1 cellular context compared by ENCODE assay signal in the genomic region with DNA sequence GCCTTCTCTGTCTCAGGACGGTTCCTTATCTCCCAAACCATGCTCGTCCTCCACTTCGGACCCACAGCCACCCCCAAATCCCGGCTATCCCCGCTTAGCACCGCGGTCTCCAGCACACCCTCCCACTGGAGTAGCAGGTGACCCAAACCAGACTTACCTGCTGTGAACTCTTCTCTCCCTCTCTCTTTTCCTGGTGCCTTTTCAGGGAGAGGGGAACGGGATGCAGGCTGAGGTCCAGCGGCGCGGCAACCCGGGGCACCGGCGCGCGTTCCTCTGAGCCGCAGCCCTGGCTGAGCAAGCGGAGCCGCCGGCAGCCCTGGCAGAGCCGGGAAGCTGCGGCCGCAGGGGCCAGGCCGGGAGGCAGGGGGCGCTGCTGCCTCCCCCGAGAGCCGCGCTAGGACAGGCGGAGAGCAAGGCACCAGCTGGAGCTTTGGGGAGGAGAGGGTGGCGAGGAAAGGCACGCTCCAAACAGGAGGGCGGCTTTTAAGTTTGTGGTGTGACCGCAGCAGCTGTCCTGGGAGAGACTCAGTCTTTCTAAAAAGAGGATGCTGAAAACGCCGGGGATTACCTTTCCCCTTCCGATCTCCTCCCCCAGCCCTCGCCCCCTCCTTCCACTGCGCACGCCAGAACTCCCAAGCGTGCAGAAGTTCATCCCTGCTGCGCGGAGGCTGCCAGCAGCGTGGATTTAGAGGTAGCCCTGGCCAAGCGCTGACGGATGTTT.
A peak's percentile ranks its signal among the peaks of the same experiment; 100 is the strongest.
TF ChIP-seq lines count a peak whose summit lies in the region.

A gene (minus strand): TSS at position 536 of the 721 bp plus-strand sequence. CDS start 65,165 bp downstream, outside the sequence.

TF ChIP-seq in HepG2, 621 proteins besides CTCF, POLR2A, EP300 and RAD21 (continued from another document and continues in another):
- TF ChIP-seq KDM6A (CRISPR knock-in tag; IDR thresholded peaks at IDR 0.05; ENCODE audit: low read depth) (no peak), MYNN (CRISPR knock-in tag; IDR thresholded peaks at IDR 0.05; ENCODE audit: low read depth) (no peak), ZNF12 (CRISPR knock-in tag; IDR thresholded peaks at IDR 0.05) (no peak), SRSF1 (optimal IDR thresholded peaks at IDR 0.05; ENCODE audit: low read depth, low read length) (no peak), PPARG (CRISPR knock-in tag; conservative IDR thresholded peaks at IDR 0.05) (no peak), KDM3A (CRISPR knock-in tag; IDR thresholded peaks at IDR 0.05; ENCODE audit: low read depth) (no peak), ZBTB42 (CRISPR knock-in tag; IDR thresholded peaks at IDR 0.05) (no peak), FOXK2 (IDR thresholded peaks at IDR 0.05) (no peak), CREM (IDR thresholded peaks at IDR 0.05) (no peak), CREM (CRISPR knock-in tag; IDR thresholded peaks at IDR 0.05) (no peak), ZMYM2 (CRISPR knock-in tag; IDR thresholded peaks at IDR 0.05) (no peak), HOXA7 (CRISPR knock-in tag; IDR thresholded peaks at IDR 0.05) (no peak), ISL2 (CRISPR knock-in tag; IDR thresholded peaks at IDR 0.05) (no peak), ZNF850 (CRISPR knock-in tag; conservative IDR thresholded peaks at IDR 0.05) (no peak), ZNF20 (CRISPR knock-in tag; IDR thresholded peaks at IDR 0.05) (no peak), ZNF496 (CRISPR knock-in tag; IDR thresholded peaks at IDR 0.05; ENCODE audit: insufficient replicate concordance) (no peak), RFXANK (CRISPR knock-in tag; IDR thresholded peaks at IDR 0.05) (no peak), DMAP1 (CRISPR knock-in tag; IDR thresholded peaks at IDR 0.05) (no peak), MIER2 (CRISPR knock-in tag; IDR thresholded peaks at IDR 0.05) (no peak), MEF2D (CRISPR knock-in tag; IDR thresholded peaks at IDR 0.05) (no peak), ZNF605 (CRISPR knock-in tag; IDR thresholded peaks at IDR 0.05) (no peak), CENPT (CRISPR knock-in tag; IDR thresholded peaks at IDR 0.05; ENCODE audit: low read depth) (no peak), ZNF296 (CRISPR knock-in tag; conservative IDR thresholded peaks at IDR 0.05) (no peak), ZFX (CRISPR knock-in tag; IDR thresholded peaks at IDR 0.05; ENCODE audit: low read depth) (no peak), IRX3 (CRISPR knock-in tag; IDR thresholded peaks at IDR 0.05; ENCODE audit: borderline replicate concordance, low read depth) (no peak), HNRNPLL (IDR thresholded peaks at IDR 0.05; ENCODE audit: low read depth, low read length, poor library complexity, severe bottlenecking) (peak; percentile 20), BCL6 (CRISPR knock-in tag; IDR thresholded peaks at IDR 0.05) (0 out of 2 replicates have a peak, but pooled peaks have one; percentile 8), KLF12 (CRISPR knock-in tag; IDR thresholded peaks at IDR 0.05; ENCODE audit: borderline replicate concordance) (no peak), FOXA1 (IDR thresholded peaks at IDR 0.05) (no peak), FOXA1 (CRISPR knock-in tag; IDR thresholded peaks at IDR 0.05) (no peak), IKZF1 (IDR thresholded peaks at IDR 0.05) (no peak), SP4 (CRISPR knock-in tag; IDR thresholded peaks at IDR 0.05) (no peak), ZNF83 (CRISPR knock-in tag; IDR thresholded peaks at IDR 0.05; ENCODE audit: borderline replicate concordance) (no peak), ZKSCAN5 (CRISPR knock-in tag; IDR thresholded peaks at IDR 0.05) (no peak)
- TF ChIP-seq, protein P1, sequence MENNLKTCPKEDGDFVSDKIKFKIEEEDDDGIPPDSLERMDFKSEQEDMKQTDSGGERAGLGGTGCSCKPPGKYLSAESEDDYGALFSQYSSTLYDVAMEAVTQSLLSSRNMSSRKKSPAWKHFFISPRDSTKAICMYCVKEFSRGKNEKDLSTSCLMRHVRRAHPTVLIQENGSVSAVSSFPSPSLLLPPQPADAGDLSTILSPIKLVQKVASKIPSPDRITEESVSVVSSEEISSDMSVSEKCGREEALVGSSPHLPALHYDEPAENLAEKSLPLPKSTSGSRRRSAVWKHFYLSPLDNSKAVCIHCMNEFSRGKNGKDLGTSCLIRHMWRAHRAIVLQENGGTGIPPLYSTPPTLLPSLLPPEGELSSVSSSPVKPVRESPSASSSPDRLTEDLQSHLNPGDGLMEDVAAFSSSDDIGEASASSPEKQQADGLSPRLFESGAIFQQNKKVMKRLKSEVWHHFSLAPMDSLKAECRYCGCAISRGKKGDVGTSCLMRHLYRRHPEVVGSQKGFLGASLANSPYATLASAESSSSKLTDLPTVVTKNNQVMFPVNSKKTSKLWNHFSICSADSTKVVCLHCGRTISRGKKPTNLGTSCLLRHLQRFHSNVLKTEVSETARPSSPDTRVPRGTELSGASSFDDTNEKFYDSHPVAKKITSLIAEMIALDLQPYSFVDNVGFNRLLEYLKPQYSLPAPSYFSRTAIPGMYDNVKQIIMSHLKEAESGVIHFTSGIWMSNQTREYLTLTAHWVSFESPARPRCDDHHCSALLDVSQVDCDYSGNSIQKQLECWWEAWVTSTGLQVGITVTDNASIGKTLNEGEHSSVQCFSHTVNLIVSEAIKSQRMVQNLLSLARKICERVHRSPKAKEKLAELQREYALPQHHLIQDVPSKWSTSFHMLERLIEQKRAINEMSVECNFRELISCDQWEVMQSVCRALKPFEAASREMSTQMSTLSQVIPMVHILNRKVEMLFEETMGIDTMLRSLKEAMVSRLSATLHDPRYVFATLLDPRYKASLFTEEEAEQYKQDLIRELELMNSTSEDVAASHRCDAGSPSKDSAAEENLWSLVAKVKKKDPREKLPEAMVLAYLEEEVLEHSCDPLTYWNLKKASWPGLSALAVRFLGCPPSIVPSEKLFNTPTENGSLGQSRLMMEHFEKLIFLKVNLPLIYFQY (CRISPR knock-in tag; IDR thresholded peaks at IDR 0.05; ENCODE audit: borderline replicate concordance), result no peak
- TF ChIP-seq, protein P2, sequence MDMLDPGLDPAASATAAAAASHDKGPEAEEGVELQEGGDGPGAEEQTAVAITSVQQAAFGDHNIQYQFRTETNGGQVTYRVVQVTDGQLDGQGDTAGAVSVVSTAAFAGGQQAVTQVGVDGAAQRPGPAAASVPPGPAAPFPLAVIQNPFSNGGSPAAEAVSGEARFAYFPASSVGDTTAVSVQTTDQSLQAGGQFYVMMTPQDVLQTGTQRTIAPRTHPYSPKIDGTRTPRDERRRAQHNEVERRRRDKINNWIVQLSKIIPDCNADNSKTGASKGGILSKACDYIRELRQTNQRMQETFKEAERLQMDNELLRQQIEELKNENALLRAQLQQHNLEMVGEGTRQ (IDR thresholded peaks at IDR 0.05; ENCODE audit: low read depth, low read length), result no peak
- TF ChIP-seq, protein P2 (CRISPR knock-in tag; IDR thresholded peaks at IDR 0.05; ENCODE audit: borderline replicate concordance), result no peak
- TF ChIP-seq, protein P3, sequence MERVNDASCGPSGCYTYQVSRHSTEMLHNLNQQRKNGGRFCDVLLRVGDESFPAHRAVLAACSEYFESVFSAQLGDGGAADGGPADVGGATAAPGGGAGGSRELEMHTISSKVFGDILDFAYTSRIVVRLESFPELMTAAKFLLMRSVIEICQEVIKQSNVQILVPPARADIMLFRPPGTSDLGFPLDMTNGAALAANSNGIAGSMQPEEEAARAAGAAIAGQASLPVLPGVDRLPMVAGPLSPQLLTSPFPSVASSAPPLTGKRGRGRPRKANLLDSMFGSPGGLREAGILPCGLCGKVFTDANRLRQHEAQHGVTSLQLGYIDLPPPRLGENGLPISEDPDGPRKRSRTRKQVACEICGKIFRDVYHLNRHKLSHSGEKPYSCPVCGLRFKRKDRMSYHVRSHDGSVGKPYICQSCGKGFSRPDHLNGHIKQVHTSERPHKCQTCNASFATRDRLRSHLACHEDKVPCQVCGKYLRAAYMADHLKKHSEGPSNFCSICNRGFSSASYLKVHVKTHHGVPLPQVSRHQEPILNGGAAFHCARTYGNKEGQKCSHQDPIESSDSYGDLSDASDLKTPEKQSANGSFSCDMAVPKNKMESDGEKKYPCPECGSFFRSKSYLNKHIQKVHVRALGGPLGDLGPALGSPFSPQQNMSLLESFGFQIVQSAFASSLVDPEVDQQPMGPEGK (CRISPR knock-in tag; IDR thresholded peaks at IDR 0.05), result peak; percentile 27; the same call in 1 of the 2 replicates
- TF ChIP-seq, protein P4, sequence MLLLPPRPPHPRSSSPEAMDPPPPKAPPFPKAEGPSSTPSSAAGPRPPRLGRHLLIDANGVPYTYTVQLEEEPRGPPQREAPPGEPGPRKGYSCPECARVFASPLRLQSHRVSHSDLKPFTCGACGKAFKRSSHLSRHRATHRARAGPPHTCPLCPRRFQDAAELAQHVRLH (CRISPR knock-in tag; IDR thresholded peaks at IDR 0.05; ENCODE audit: borderline replicate concordance, low read depth), result no peak
- TF ChIP-seq, protein P5, sequence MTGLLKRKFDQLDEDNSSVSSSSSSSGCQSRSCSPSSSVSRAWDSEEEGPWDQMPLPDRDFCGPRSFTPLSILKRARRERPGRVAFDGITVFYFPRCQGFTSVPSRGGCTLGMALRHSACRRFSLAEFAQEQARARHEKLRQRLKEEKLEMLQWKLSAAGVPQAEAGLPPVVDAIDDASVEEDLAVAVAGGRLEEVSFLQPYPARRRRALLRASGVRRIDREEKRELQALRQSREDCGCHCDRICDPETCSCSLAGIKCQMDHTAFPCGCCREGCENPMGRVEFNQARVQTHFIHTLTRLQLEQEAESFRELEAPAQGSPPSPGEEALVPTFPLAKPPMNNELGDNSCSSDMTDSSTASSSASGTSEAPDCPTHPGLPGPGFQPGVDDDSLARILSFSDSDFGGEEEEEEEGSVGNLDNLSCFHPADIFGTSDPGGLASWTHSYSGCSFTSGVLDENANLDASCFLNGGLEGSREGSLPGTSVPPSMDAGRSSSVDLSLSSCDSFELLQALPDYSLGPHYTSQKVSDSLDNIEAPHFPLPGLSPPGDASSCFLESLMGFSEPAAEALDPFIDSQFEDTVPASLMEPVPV (CRISPR knock-in tag; IDR thresholded peaks at IDR 0.05), result no peak
- TF ChIP-seq, protein P6, sequence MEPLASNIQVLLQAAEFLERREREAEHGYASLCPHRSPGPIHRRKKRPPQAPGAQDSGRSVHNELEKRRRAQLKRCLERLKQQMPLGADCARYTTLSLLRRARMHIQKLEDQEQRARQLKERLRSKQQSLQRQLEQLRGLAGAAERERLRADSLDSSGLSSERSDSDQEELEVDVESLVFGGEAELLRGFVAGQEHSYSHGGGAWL (CRISPR knock-in tag; IDR thresholded peaks at IDR 0.05), result no peak
- TF ChIP-seq, protein P7, sequence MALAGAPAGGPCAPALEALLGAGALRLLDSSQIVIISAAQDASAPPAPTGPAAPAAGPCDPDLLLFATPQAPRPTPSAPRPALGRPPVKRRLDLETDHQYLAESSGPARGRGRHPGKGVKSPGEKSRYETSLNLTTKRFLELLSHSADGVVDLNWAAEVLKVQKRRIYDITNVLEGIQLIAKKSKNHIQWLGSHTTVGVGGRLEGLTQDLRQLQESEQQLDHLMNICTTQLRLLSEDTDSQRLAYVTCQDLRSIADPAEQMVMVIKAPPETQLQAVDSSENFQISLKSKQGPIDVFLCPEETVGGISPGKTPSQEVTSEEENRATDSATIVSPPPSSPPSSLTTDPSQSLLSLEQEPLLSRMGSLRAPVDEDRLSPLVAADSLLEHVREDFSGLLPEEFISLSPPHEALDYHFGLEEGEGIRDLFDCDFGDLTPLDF (CRISPR knock-in tag; IDR thresholded peaks at IDR 0.05), result no peak
- TF ChIP-seq, protein P8, sequence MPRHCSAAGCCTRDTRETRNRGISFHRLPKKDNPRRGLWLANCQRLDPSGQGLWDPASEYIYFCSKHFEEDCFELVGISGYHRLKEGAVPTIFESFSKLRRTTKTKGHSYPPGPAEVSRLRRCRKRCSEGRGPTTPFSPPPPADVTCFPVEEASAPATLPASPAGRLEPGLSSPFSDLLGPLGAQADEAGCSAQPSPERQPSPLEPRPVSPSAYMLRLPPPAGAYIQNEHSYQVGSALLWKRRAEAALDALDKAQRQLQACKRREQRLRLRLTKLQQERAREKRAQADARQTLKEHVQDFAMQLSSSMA (CRISPR knock-in tag; IDR thresholded peaks at IDR 0.05), result no peak
- TF ChIP-seq, protein P9, sequence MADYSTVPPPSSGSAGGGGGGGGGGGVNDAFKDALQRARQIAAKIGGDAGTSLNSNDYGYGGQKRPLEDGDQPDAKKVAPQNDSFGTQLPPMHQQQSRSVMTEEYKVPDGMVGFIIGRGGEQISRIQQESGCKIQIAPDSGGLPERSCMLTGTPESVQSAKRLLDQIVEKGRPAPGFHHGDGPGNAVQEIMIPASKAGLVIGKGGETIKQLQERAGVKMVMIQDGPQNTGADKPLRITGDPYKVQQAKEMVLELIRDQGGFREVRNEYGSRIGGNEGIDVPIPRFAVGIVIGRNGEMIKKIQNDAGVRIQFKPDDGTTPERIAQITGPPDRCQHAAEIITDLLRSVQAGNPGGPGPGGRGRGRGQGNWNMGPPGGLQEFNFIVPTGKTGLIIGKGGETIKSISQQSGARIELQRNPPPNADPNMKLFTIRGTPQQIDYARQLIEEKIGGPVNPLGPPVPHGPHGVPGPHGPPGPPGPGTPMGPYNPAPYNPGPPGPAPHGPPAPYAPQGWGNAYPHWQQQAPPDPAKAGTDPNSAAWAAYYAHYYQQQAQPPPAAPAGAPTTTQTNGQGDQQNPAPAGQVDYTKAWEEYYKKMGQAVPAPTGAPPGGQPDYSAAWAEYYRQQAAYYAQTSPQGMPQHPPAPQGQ (CRISPR knock-in tag; IDR thresholded peaks at IDR 0.05; ENCODE audit: borderline replicate concordance), result no peak
- TF ChIP-seq, protein P10, sequence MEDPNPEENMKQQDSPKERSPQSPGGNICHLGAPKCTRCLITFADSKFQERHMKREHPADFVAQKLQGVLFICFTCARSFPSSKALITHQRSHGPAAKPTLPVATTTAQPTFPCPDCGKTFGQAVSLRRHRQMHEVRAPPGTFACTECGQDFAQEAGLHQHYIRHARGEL (CRISPR knock-in tag; IDR thresholded peaks at IDR 0.05), result no peak
- TF ChIP-seq, protein P11, sequence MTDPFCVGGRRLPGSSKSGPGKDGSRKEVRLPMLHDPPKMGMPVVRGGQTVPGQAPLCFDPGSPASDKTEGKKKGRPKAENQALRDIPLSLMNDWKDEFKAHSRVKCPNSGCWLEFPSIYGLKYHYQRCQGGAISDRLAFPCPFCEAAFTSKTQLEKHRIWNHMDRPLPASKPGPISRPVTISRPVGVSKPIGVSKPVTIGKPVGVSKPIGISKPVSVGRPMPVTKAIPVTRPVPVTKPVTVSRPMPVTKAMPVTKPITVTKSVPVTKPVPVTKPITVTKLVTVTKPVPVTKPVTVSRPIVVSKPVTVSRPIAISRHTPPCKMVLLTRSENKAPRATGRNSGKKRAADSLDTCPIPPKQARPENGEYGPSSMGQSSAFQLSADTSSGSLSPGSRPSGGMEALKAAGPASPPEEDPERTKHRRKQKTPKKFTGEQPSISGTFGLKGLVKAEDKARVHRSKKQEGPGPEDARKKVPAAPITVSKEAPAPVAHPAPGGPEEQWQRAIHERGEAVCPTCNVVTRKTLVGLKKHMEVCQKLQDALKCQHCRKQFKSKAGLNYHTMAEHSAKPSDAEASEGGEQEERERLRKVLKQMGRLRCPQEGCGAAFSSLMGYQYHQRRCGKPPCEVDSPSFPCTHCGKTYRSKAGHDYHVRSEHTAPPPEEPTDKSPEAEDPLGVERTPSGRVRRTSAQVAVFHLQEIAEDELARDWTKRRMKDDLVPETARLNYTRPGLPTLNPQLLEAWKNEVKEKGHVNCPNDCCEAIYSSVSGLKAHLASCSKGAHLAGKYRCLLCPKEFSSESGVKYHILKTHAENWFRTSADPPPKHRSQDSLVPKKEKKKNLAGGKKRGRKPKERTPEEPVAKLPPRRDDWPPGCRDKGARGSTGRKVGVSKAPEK (CRISPR knock-in tag; IDR thresholded peaks at IDR 0.05; ENCODE audit: borderline replicate concordance), result 0 out of 2 replicates have a peak, but pooled peaks have one; percentile 66
